In the genomic region with DNA sequence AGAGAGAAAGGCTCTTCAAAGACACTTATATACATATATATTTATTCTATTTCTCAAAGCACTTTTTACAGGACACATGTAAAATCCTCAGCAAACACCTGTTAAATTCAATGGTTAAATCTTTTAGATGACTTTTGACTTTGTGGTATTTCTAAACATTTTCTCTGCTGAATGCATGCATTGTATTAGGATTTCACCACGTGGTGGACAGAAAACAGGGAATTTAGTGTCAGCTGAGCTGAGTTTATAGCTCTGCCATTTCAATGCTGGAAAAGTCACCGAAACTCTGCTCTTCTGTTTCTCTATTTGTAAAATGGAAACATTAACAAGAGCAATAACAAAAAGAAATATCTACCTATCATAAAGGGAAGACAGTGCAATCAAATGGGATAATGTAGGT, we compare ENCODE assay signal across 21 cellular contexts.
DNase-seq lines count a peak whose midpoint lies in the region; ATAC-seq and TF ChIP-seq lines count a peak whose summit lies in the region.
"Had no signal": no experiment of that assay in that cellular context is flagged by ENCODE, and none has a peak within 500 bp of the region (broad histone marks: within the 10 kb centered on the region; RNA-seq: fewer than 3 reads in every experiment).

No MANE protein-coding gene starts in this region.

- H3K9me3 ChIP-seq in muscle layer of colon (ENCODE audit: low read length): no peaks in the 10 kb centered on the region
- H3K9me3 ChIP-seq: HAP-1, SK-N-SH had no signal

- no peaks in the 10 kb centered on the region for H3K9me3 Mint-ChIP-seq in type B pancreatic cell
- H3K9me3 Mint-ChIP-seq: IgD-negative memory B cell had no signal

- no peak overlapping the region for H3K27ac Mint-ChIP-seq in type B pancreatic cell
- H3K27ac Mint-ChIP-seq: IgD-negative memory B cell had no signal

- ATAC-seq in GM19395 (IDR thresholded peaks at IDR 0.05; ENCODE audit: unreplicated experiment): no peak

- no peaks in the 10 kb centered on the region for H3K27me3 ChIP-seq in muscle layer of colon (ENCODE audit: control insufficient read depth in 1 of 2, insufficient read depth in 2 of 2, low read length in 2 of 2)

- H3K27ac ChIP-seq in muscle layer of colon (ENCODE audit: low read depth, low read length) (peak overlapping the region; percentile 16), substantia nigra (ENCODE audit: low read depth, low read length, poor library complexity, severe bottlenecking) (peak overlapping the region; percentile 72)
- H3K27ac ChIP-seq: GM23248 had no signal

- no peak for TF ChIP-seq CTCF in type B pancreatic cell (conservative IDR thresholded peaks at IDR 0.05)

- peak; percentile 79 for DNase-seq in SK-MEL-5 (ENCODE audit: low read depth, low spot score)
- DNase-seq in foreskin melanocyte: peak; percentile 46
- DNase-seq in substantia nigra (lab: John Stamatoyannopoulos, UW): peak in 7 of 49 donors; percentile 6 to 35 (median 9)
- DNase-seq in T-helper 2 cell: no peak
- DNase-seq in NCI-H2196 treated with DMSO at 0.1 percent for 48 hours (lab: John Stamatoyannopoulos, UW; ENCODE audit: unreplicated experiment): no peak
- no peak for DNase-seq in type B pancreatic cell (ENCODE audit: extremely low spot score, unreplicated experiment)
- DNase-seq: DND-41, GM23248, MM.1S, NCI-H1092, NCI-H1436 treated with DMSO at 0.1 percent for 48 hours, NCI-H2029, NCI-H2171, NCI-H446, OCI-M1, SHP77, SK-N-SH had no signal

- no peak overlapping the region for H3K9ac ChIP-seq in muscle layer of colon (ENCODE audit: low read length)
- H3K9ac ChIP-seq: GM23248, SK-N-SH had no signal

- H3K36me3 Mint-ChIP-seq in type B pancreatic cell: no peaks in the 10 kb centered on the region
- H3K36me3 Mint-ChIP-seq: IgD-negative memory B cell had no signal

- H3K36me3 ChIP-seq in muscle layer of colon (ENCODE audit: insufficient read depth, low read length): no peaks in the 10 kb centered on the region
- H3K36me3 ChIP-seq: HAP-1 had no signal

- in situ Hi-C loops in SK-MEL-5 (cut with HindIII; ENCODE audit: low pct_unique_long_range_greater_than_20kb, low sequenced_read_pairs): no loop called here

- H3K4me3 ChIP-seq in muscle layer of colon (ENCODE audit: low read depth in 1 of 2, low read length in 2 of 2): no peak overlapping the region
- H3K4me3 ChIP-seq: GM23248, HAP-1 had no signal

- peaks cover 32% of the 10 kb centered on the region for H3K4me1 ChIP-seq in muscle layer of colon (ENCODE audit: insufficient read depth, low read length)

- H3K4me3 Mint-ChIP-seq in type B pancreatic cell: no peak overlapping the region
- H3K4me3 Mint-ChIP-seq: IgD-negative memory B cell had no signal

- H3K4me1 Mint-ChIP-seq in type B pancreatic cell (ENCODE audit: unreplicated experiment): peaks cover 9% of the 10 kb centered on the region
- H3K4me1 Mint-ChIP-seq: IgD-negative memory B cell had no signal

- no peaks in the 10 kb centered on the region for H3K27me3 Mint-ChIP-seq in type B pancreatic cell

Comparison
In these comparisons a context has a peak if more than half of its experiments do, and no peak if none do; other contexts are left out.
1. DNase-seq: peak in SK-MEL-5 (single experiment) and foreskin melanocyte (single experiment); none in T-helper 2 cell (0 of 5), NCI-H2196 treated with DMSO at 0.1 percent for 48 hours (single experiment) and type B pancreatic cell (single experiment).